Comparison of ENCODE assay signal across 11 cellular contexts in the genomic region with DNA sequence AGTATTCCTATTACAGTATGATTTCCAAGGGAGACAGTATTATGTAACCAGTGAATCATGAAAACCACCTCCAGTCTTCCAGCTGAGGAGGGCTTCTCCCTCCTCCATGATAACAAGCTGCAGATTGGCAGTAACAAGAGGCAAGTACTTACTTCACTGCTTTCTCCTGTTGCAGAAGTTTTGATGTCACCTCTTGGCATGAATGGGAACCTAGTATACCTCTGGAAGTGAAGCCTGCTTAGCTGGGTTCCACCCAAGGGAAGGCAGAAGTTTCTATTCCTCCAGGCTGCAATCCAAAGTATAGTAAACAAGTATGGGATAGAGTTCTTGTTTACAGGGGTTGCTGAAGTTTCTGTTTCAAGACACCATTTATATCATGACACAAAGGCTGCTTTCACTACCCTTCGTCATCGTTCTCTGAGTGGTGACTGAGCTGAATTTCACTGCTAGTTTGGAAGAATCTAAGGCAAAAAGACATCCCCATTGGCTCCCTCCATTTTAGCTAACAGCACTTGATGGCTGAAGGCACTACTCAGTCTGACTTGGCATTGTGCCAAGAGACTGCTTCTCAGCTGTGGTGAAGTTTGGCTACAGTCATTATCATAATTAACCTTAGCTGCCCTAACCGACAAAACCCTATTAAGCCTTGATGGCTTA. TPM values are rescaled to one million over a fixed set of nuclear protein-coding genes. Genes with fewer than 3 reads are reported as not detected.
DNase-seq lines count a peak whose midpoint lies in the region; ATAC-seq and TF ChIP-seq lines count a peak whose summit lies in the region.
"Had no signal": no experiment of that assay in that cellular context is flagged by ENCODE, and none has a peak within 500 bp of the region (broad histone marks: within the 10 kb centered on the region; RNA-seq: fewer than 3 reads in every experiment).

No MANE protein-coding gene starts in this region.

- DNase-seq in NCI-H526 treated with DMSO at 0.1 percent for 48 hours (lab: John Stamatoyannopoulos, UW) (peak; percentile 27), dorsolateral prefrontal cortex (peak in 1 of 10 donors; percentile 26), psoas muscle (no peak), thyroid gland (no peak)
- DNase-seq: occipital lobe, upper lobe of left lung had no signal

- no peak for TF ChIP-seq POLR2A in thyroid gland (IDR thresholded peaks at IDR 0.05)

- intact Hi-C loops in dorsolateral prefrontal cortex (cut with DNase I) (loop anchor here (10.0 kb wide), 2 partner anchors 235 to 755 kb away; partner anchors contain the start of gene ARHGAP20 (in 1 of the 2)), psoas muscle (cut with DNase I) (no loop called here), thyroid gland (cut with DNase I) (no loop called here)

- no peaks in the 10 kb centered on the region for H3K36me3 ChIP-seq in HEK293 (ENCODE audit: control insufficient read depth in 2 of 2, insufficient read depth in 1 of 2, low read length in 2 of 2)
- no peaks in the 10 kb centered on the region for H3K36me3 ChIP-seq in psoas muscle (ENCODE audit: insufficient read depth in 1 of 2, low read depth in 1 of 2)
- H3K36me3 ChIP-seq in thyroid gland, result no peaks in the 10 kb centered on the region
- H3K36me3 ChIP-seq: upper lobe of left lung had no signal

- CTCF ChIA-PET in HEK293 (lab: Yijun Ruan, JAX), result interaction anchor here (0.8 to 1.8 kb wide), 9 partner anchors 12 to 947 kb away, joined by 3 to 7 read pairs (median 4); no protein-coding TSS in a partner anchor

- H3K4me1 ChIP-seq in HEK293 (ENCODE audit: control insufficient read depth, insufficient read depth, low read length), result no peaks in the 10 kb centered on the region
- peaks cover 13% of the 10 kb centered on the region for H3K4me1 ChIP-seq in psoas muscle
- peaks cover 0 to 10% of the 10 kb centered on the region in 2 donors for H3K4me1 ChIP-seq in thyroid gland

- TF ChIP-seq CTCF in HEK293 (tag by site-specific recombination; IDR thresholded peaks at IDR 0.05), result no peak
- no peak for TF ChIP-seq CTCF in dorsolateral prefrontal cortex (IDR thresholded peaks at IDR 0.05 in 54 of 56, conservative IDR thresholded peaks at IDR 0.05 in 2 of 56; ENCODE audit: low read depth in 1 of 56, partially characterized antibody in 56 of 56)
- no peak for TF ChIP-seq CTCF in psoas muscle (IDR thresholded peaks at IDR 0.05)
- no peak for TF ChIP-seq CTCF in thyroid gland (IDR thresholded peaks at IDR 0.05)

- H3K9me3 ChIP-seq in HEK293 (ENCODE audit: control insufficient read depth, insufficient read depth, low read depth, low read length) (no peaks in the 10 kb centered on the region), psoas muscle (no peaks in the 10 kb centered on the region), thyroid gland (no peaks in the 10 kb centered on the region)
- H3K9me3 ChIP-seq: upper lobe of left lung had no signal

- no peaks in the 10 kb centered on the region for H3K27me3 ChIP-seq in dorsolateral prefrontal cortex
- H3K27me3 ChIP-seq in psoas muscle (ENCODE audit: insufficient read depth in 3 of 3, low read length in 2 of 3), result no peaks in the 10 kb centered on the region
- H3K27me3 ChIP-seq in thyroid gland, result no peaks in the 10 kb centered on the region
- H3K27me3 ChIP-seq: upper lobe of left lung had no signal

- H3K4me3 ChIP-seq in HEK293 (ENCODE audit: low read depth, low read length) (no peak overlapping the region), dorsolateral prefrontal cortex (peak overlapping the region in 15 of 59 donors; percentile 1 to 40 (median 7)), psoas muscle (peak overlapping the region; percentile 20), thyroid gland (replicated peaks in 1 of 3) (no peak overlapping the region)
- H3K4me3 ChIP-seq: upper lobe of left lung had no signal

- POLR2A ChIA-PET in HEK293 (lab: Yijun Ruan, JAX), result interaction anchor here (1.1 kb wide), 1 partner anchor 380 kb away, joined by 4 read pairs; no protein-coding TSS in a partner anchor

- peak; percentile 84 to 91 (median 88) for ATAC-seq in psoas muscle
- no peak for ATAC-seq in GM21381 (IDR thresholded peaks at IDR 0.05; ENCODE audit: unreplicated experiment)
- ATAC-seq in HG03442 (IDR thresholded peaks at IDR 0.05; ENCODE audit: unreplicated experiment), result no peak
- ATAC-seq in HG02763 (IDR thresholded peaks at IDR 0.05; ENCODE audit: unreplicated experiment), result no peak
- ATAC-seq: activated CD4-positive, CD25-positive, alpha-beta regulatory T cell treated with anti-CD3 and anti-CD28 coated beads, Interleukin-2, amount 50 U/mL, for 24 hours had no signal

- 10 to 24% (median 11%) methylated on average over 3 of the region's 3 CpGs for WGBS in psoas muscle, 3 donors
- 82 to 88% methylated on average over 3 of the region's 3 CpGs for WGBS in thyroid gland, 2 donors

- H3K27ac ChIP-seq in HEK293 (ENCODE audit: extremely low read depth, low read depth, low read length), result no peak overlapping the region
- H3K27ac ChIP-seq in dorsolateral prefrontal cortex, result peak overlapping the region in 58 of 59 donors; percentile 2 to 85 (median 63)
- peak overlapping the region; percentile 66 for H3K27ac ChIP-seq in psoas muscle
- H3K27ac ChIP-seq in thyroid gland, result no peak overlapping the region
- H3K27ac ChIP-seq: upper lobe of left lung had no signal

TF ChIP-seq in HEK293, 187 proteins besides CTCF, POLR2A, EP300 and RAD21 (continues in another document):
- TF ChIP-seq SCRT2 (tag by site-specific recombination; IDR thresholded peaks at IDR 0.05) (peak; percentile 43; the same call in 1 of the 2 replicates), ZNF571 (tag by site-specific recombination; IDR thresholded peaks at IDR 0.05) (peak; percentile 69; the same call in 1 of the 2 replicates), ZNF626 (tag by site-specific recombination; IDR thresholded peaks at IDR 0.05) (0 out of 2 replicates have a peak, but pooled peaks have one; percentile 40), ZNF660 (tag by site-specific recombination; IDR thresholded peaks at IDR 0.05) (peak; percentile 94), ZNF114 (tag by site-specific recombination; IDR thresholded peaks at IDR 0.05) (peak; percentile 58; the same call in 1 of the 2 replicates), ZNF174 (tag by site-specific recombination; IDR thresholded peaks at IDR 0.05) (0 out of 2 replicates have a peak, but pooled peaks have one; percentile 87), OSR2 (tag by site-specific recombination; IDR thresholded peaks at IDR 0.05) (no peak), ZNF133 (tag by site-specific recombination; IDR thresholded peaks at IDR 0.05) (no peak), ZNF544 (tag by site-specific recombination; IDR thresholded peaks at IDR 0.05) (peak; percentile 91), ZNF776 (tag by site-specific recombination; IDR thresholded peaks at IDR 0.05; ENCODE audit: borderline replicate concordance) (peak; percentile 90; the same call in 1 of the 2 replicates), ZNF404 (tag by site-specific recombination; IDR thresholded peaks at IDR 0.05) (no peak), ZNF596 (tag by site-specific recombination; IDR thresholded peaks at IDR 0.05) (0 out of 2 replicates have a peak, but pooled peaks have one; percentile 13), MZF1 (tag by site-specific recombination; IDR thresholded peaks at IDR 0.05; ENCODE audit: borderline replicate concordance) (peak; percentile 20; the same call in 1 of the 2 replicates), KLF10 (tag by site-specific recombination; IDR thresholded peaks at IDR 0.05) (peak; percentile 57; the same call in 1 of the 2 replicates), ZNF214 (tag by site-specific recombination; IDR thresholded peaks at IDR 0.05; ENCODE audit: borderline replicate concordance) (peak; percentile 63; the same call in 1 of the 2 replicates), ZNF549 (tag by site-specific recombination; IDR thresholded peaks at IDR 0.05) (peak; percentile 66)
- TF ChIP-seq, protein P1, sequence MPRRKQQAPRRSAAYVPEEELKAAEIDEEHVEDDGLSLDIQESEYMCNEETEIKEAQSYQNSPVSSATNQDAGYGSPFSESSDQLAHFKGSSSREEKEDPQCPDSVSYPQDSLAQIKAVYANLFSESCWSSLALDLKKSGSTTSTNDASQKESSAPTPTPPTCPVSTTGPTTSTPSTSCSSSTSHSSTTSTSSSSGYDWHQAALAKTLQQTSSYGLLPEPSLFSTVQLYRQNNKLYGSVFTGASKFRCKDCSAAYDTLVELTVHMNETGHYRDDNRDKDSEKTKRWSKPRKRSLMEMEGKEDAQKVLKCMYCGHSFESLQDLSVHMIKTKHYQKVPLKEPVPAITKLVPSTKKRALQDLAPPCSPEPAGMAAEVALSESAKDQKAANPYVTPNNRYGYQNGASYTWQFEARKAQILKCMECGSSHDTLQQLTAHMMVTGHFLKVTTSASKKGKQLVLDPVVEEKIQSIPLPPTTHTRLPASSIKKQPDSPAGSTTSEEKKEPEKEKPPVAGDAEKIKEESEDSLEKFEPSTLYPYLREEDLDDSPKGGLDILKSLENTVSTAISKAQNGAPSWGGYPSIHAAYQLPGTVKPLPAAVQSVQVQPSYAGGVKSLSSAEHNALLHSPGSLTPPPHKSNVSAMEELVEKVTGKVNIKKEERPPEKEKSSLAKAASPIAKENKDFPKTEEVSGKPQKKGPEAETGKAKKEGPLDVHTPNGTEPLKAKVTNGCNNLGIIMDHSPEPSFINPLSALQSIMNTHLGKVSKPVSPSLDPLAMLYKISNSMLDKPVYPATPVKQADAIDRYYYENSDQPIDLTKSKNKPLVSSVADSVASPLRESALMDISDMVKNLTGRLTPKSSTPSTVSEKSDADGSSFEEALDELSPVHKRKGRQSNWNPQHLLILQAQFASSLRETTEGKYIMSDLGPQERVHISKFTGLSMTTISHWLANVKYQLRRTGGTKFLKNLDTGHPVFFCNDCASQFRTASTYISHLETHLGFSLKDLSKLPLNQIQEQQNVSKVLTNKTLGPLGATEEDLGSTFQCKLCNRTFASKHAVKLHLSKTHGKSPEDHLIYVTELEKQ (tag by site-specific recombination; IDR thresholded peaks at IDR 0.05; ENCODE audit: borderline replicate concordance), result no peak

RNA-seq across cellular contexts. Expression of gene FDX1, which starts 49.8 kb away (rescaled TPM):
- total RNA-seq in dorsolateral prefrontal cortex (10 to 100 TPM in 73 of 120 experiments, 1 to 10 TPM in 47; 7.2 to 13.9 (median 10.5) TPM), psoas muscle (10 to 100 TPM; 14.0 to 23.7 (median 15.6) TPM), thyroid gland (10 to 100 TPM; 28.9 to 58.5 (median 39.6) TPM)
- polyA plus RNA-seq in psoas muscle, result 10 to 100 TPM; 13.6 to 20.7 (median 15.2) TPM

Comparison
In these comparisons a context has a peak if more than half of its experiments do, and no peak if none do; other contexts are left out.
1. H3K27ac ChIP-seq: peak in dorsolateral prefrontal cortex (58 of 59) and psoas muscle (single experiment); none in HEK293 (single experiment) and thyroid gland (0 of 3).
2. ATAC-seq: peak in psoas muscle (4 of 4); none in GM21381 (single experiment), HG03442 (single experiment) and HG02763 (single experiment).
3. intact Hi-C loops: an anchor here in dorsolateral prefrontal cortex (10.0 kb wide); none called in psoas muscle and thyroid gland.